21 cellular contexts compared by ENCODE assay signal in the genomic region with DNA sequence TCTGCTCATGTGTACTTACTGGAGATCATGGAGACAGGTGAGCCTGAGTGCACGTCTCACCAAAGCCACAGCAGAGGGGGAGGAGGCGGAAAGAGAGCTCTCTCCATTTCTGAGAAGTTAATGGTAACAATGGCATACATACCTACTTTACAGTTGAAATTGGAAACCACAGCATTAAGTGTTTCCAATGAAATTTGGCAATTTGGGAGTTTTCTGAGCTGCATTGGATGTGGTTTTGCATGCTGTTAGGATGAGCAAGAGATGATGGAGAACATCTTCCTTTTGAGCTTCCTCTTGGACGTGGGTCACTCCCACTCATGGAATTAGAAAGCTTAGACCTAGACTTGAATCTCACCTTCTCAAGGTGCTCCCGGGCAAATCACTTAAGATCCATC. TPM values are rescaled to one million over a fixed set of nuclear protein-coding genes. Genes with fewer than 3 reads are reported as not detected.
A peak's percentile ranks its signal among the peaks of the same experiment; 100 is the strongest.
DNase-seq lines count a peak whose midpoint lies in the region; ATAC-seq and TF ChIP-seq lines count a peak whose summit lies in the region.
"Had no signal": no experiment of that assay in that cellular context is flagged by ENCODE, and none has a peak within 500 bp of the region (broad histone marks: within the 10 kb centered on the region; RNA-seq: fewer than 3 reads in every experiment).

No MANE protein-coding gene starts in this region.

- H3K4me1 Mint-ChIP-seq in activated CD8-positive, alpha-beta memory T cell treated with anti-CD3 and anti-CD28 coated beads, Interleukin-2, amount 10 ng/mL, durations not matched to agents 7 days and 5 days, result peaks cover 30% of the 10 kb centered on the region
- peaks cover 5% of the 10 kb centered on the region for H3K4me1 Mint-ChIP-seq in central memory CD8-positive, alpha-beta T cell

- WGBS in upper lobe of left lung, 2 donors, result 67 to 68% methylated on average over 4 of the region's 4 CpGs

- intact Hi-C loops in mucosa of descending colon (cut with DNase I, micrococcal nuclease), result loop anchor here in 1 of 2 donors (10.0 kb wide), 1 partner anchor 49 kb away; no protein-coding TSS in a partner anchor

- no peaks in the 10 kb centered on the region for H3K27me3 ChIP-seq in MM.1S (replicated peaks; ENCODE audit: insufficient read depth, low read length)
- no peaks in the 10 kb centered on the region for H3K27me3 ChIP-seq in upper lobe of left lung
- H3K27me3 ChIP-seq: adrenal gland, ovary, right atrium auricular region had no signal

- TF ChIP-seq CTCF in MM.1S (IDR thresholded peaks at IDR 0.05; ENCODE audit: low read length) (no peak), mucosa of descending colon (IDR thresholded peaks at IDR 0.05) (no peak), upper lobe of left lung (IDR thresholded peaks at IDR 0.05) (no peak)

- H3K4me3 Mint-ChIP-seq in activated CD8-positive, alpha-beta memory T cell treated with anti-CD3 and anti-CD28 coated beads, Interleukin-2, amount 10 ng/mL, durations not matched to agents 7 days and 5 days, result peak overlapping the region; percentile 17
- H3K4me3 Mint-ChIP-seq in central memory CD8-positive, alpha-beta T cell, result no peak overlapping the region
- H3K4me3 Mint-ChIP-seq: memory B cell had no signal

- peaks cover 30% of the 10 kb centered on the region for H3K4me1 ChIP-seq in MM.1S (ENCODE audit: low read length)
- peaks cover 8% of the 10 kb centered on the region for H3K4me1 ChIP-seq in mucosa of descending colon (ENCODE audit: low read depth)
- peaks cover 0 to 4% (median 2%) of the 10 kb centered on the region in 4 donors for H3K4me1 ChIP-seq in upper lobe of left lung
- H3K4me1 ChIP-seq: A549, right atrium auricular region had no signal

- peak; percentile 17 for ATAC-seq in activated CD8-positive, alpha-beta memory T cell treated with anti-CD3 and anti-CD28 coated beads, Interleukin-2, amount 10 ng/mL, durations not matched to agents 7 days and 5 days
- ATAC-seq in central memory CD8-positive, alpha-beta T cell (replicated peaks; ENCODE audit: extremely low read depth, poor library complexity, severe bottlenecking), result no peak
- ATAC-seq in mucosa of descending colon, result peak; percentile 22
- ATAC-seq in GM18909 (IDR thresholded peaks at IDR 0.05; ENCODE audit: poor library complexity, unreplicated experiment), result no peak
- no peak for ATAC-seq in upper lobe of left lung (ENCODE audit: low FRiP score in 2 of 2)

- no peaks in the 10 kb centered on the region for H4K20me1 ChIP-seq in MM.1S (ENCODE audit: insufficient read depth, low read length)

- H3K27ac ChIP-seq in MM.1S (ENCODE audit: low read length), result no peak overlapping the region
- no peak overlapping the region for H3K27ac ChIP-seq in upper lobe of left lung
- H3K27ac ChIP-seq: A549, adrenal gland, ovary, right atrium auricular region had no signal

- CTCF ChIA-PET in activated CD8-positive, alpha-beta memory T cell treated with anti-CD3 and anti-CD28 coated beads, Interleukin-2, amount 10 ng/mL, durations not matched to agents 7 days and 5 days (lab: Charles Lee), result interaction anchor here (0.5 to 7.5 kb wide), 53 partner anchors 9 to 302 kb away, joined by 3 to 172 read pairs (median 4); a partner anchor contains a TSS

- TF ChIP-seq POLR2A in upper lobe of left lung (IDR thresholded peaks at IDR 0.05), result no peak

- peak overlapping the region; percentile 76 for H3K4me2 ChIP-seq in MM.1S (ENCODE audit: low read depth, low read length)
- H3K4me2 ChIP-seq: A549 had no signal

- no peaks in the 10 kb centered on the region for H3K36me3 ChIP-seq in MM.1S (replicated peaks; ENCODE audit: insufficient read depth, low read length)
- H3K36me3 ChIP-seq in mucosa of descending colon (ENCODE audit: low read depth), result no peaks in the 10 kb centered on the region
- H3K36me3 ChIP-seq in upper lobe of left lung, result no peaks in the 10 kb centered on the region
- H3K36me3 ChIP-seq: adrenal gland, ovary, right atrium auricular region had no signal

- TF ChIP-seq EP300 in upper lobe of left lung (IDR thresholded peaks at IDR 0.05), result no peak

- H3K4me3 ChIP-seq in MM.1S (ENCODE audit: low read length) (peak overlapping the region; percentile 29; the same call in 1 of the 2 replicates), mucosa of descending colon (no peak overlapping the region), upper lobe of left lung (no peak overlapping the region)
- H3K4me3 ChIP-seq: A549, adrenal gland, ovary, right atrium auricular region had no signal

- H3K9ac ChIP-seq in MM.1S (ENCODE audit: low read length), result peak overlapping the region; percentile 35; the same call in 1 of the 2 replicates

- H2AFZ ChIP-seq in MM.1S (ENCODE audit: low read length), result peak overlapping the region; percentile 74

- H3K36me3 Mint-ChIP-seq in activated CD8-positive, alpha-beta memory T cell treated with anti-CD3 and anti-CD28 coated beads, Interleukin-2, amount 10 ng/mL, durations not matched to agents 7 days and 5 days, result no peaks in the 10 kb centered on the region
- no peaks in the 10 kb centered on the region for H3K36me3 Mint-ChIP-seq in central memory CD8-positive, alpha-beta T cell (ENCODE audit: insufficient read depth)
- H3K36me3 Mint-ChIP-seq: memory B cell; naive thymus-derived CD4-positive, alpha-beta T cell had no signal

- no peaks in the 10 kb centered on the region for H3K9me2 ChIP-seq in MM.1S (replicated peaks; ENCODE audit: insufficient read depth, low read length)

- H3K9me3 ChIP-seq in MM.1S (replicated peaks; ENCODE audit: insufficient read depth, low read length) (no peaks in the 10 kb centered on the region), mucosa of descending colon (no peaks in the 10 kb centered on the region), upper lobe of left lung (no peaks in the 10 kb centered on the region)
- H3K9me3 ChIP-seq: A549, adrenal gland, ovary, right atrium auricular region had no signal

- no peaks in the 10 kb centered on the region for H3K9me3 Mint-ChIP-seq in activated CD8-positive, alpha-beta memory T cell treated with anti-CD3 and anti-CD28 coated beads, Interleukin-2, amount 10 ng/mL, durations not matched to agents 7 days and 5 days (ENCODE audit: low read depth)
- no peaks in the 10 kb centered on the region for H3K9me3 Mint-ChIP-seq in central memory CD8-positive, alpha-beta T cell
- H3K9me3 Mint-ChIP-seq: memory B cell; naive thymus-derived CD4-positive, alpha-beta T cell had no signal

- H3K79me2 ChIP-seq in MM.1S (ENCODE audit: low read length), result no peaks in the 10 kb centered on the region

- peaks cover 17% of the 10 kb centered on the region for H3F3A ChIP-seq in MM.1S (ENCODE audit: insufficient read depth, low read length)

- no peak for DNase-seq in activated CD8-positive, alpha-beta memory T cell treated with anti-CD3 and anti-CD28 coated beads, Interleukin-2, amount 10 ng/mL, durations not matched to agents 7 days and 5 days
- no peak for DNase-seq in activated CD8-positive, alpha-beta memory T cell treated with anti-CD3 and anti-CD28 coated beads, Interleukin-2, amount 50 U/mL, for 4 hours
- DNase-seq in MM.1S (peak; percentile 47), mucosa of descending colon (no peak), upper lobe of left lung (no peak)
- DNase-seq in central memory CD8-positive, alpha-beta T cell (ENCODE audit: low spot score in 2 of 2), result no peak
- no peak for DNase-seq in stimulated activated CD4-positive, alpha-beta T cell treated with anti-CD3 and anti-CD28 coated beads, Interleukin-4, amount 100 ng/mL, for 24 hours
- DNase-seq: kidney glomerular epithelial cell, NCI-H1105 treated with DMSO at 0.1 percent for 48 hours, NCI-H2081 treated with DMSO at 0.1 percent for 48 hours, ovary had no signal

- no peaks in the 10 kb centered on the region for H3K27me3 Mint-ChIP-seq in activated CD8-positive, alpha-beta memory T cell treated with anti-CD3 and anti-CD28 coated beads, Interleukin-2, amount 10 ng/mL, durations not matched to agents 7 days and 5 days
- H3K27me3 Mint-ChIP-seq in central memory CD8-positive, alpha-beta T cell, result no peaks in the 10 kb centered on the region
- H3K27me3 Mint-ChIP-seq: memory B cell; naive thymus-derived CD4-positive, alpha-beta T cell had no signal

- peak overlapping the region; percentile 48 for H3K27ac Mint-ChIP-seq in activated CD8-positive, alpha-beta memory T cell treated with anti-CD3 and anti-CD28 coated beads, Interleukin-2, amount 10 ng/mL, durations not matched to agents 7 days and 5 days
- peak overlapping the region; percentile 80 for H3K27ac Mint-ChIP-seq in central memory CD8-positive, alpha-beta T cell (ENCODE audit: low read depth)
- H3K27ac Mint-ChIP-seq: memory B cell had no signal

RNA-seq across cellular contexts. Expression of a gene that starts 25.5 kb away (rescaled TPM):
- total RNA-seq in activated CD8-positive, alpha-beta memory T cell treated with anti-CD3 and anti-CD28 coated beads, Interleukin-2, amount 10 ng/mL, durations not matched to agents 7 days and 5 days, result not detected
- total RNA-seq in mucosa of descending colon (under 1 TPM in 2 of 3 donors, not detected in 1; 0.67 to 0.82 TPM), upper lobe of left lung (under 1 TPM in 1 of 6 donors, not detected in 5; 0.37 TPM)
- total RNA-seq: adrenal gland; bronchial epithelial cell; endothelial cell of umbilical vein; frontal cortex; naive thymus-derived CD4-positive, alpha-beta T cell; NCI-H460; ovary; right atrium auricular region had no signal

RNA-seq across cellular contexts. Expression of a gene that starts 48.9 kb away (rescaled TPM):
- total RNA-seq in activated CD8-positive, alpha-beta memory T cell treated with anti-CD3 and anti-CD28 coated beads, Interleukin-2, amount 10 ng/mL, durations not matched to agents 7 days and 5 days, result under 1 TPM in 1 of 2 experiments, not detected in 1; 0.14 TPM
- total RNA-seq in mucosa of descending colon (1 to 10 TPM; 2.1 to 6.4 (median 4.2) TPM), upper lobe of left lung (10 to 100 TPM in 3 of 6 donors, 1 to 10 TPM in 2, under 1 TPM in 1; 0.59 to 27.4 (median 9.6) TPM)
- total RNA-seq: endothelial cell of umbilical vein had no signal

Comparison
In these comparisons a context has a peak if more than half of its experiments do, and no peak if none do; other contexts are left out.
1. ATAC-seq: peak in activated CD8-positive, alpha-beta memory T cell treated with anti-CD3 and anti-CD28 coated beads, Interleukin-2, amount 10 ng/mL, durations not matched to agents 7 days and 5 days (single experiment) and mucosa of descending colon (single experiment); none in central memory CD8-positive, alpha-beta T cell (single experiment), GM18909 (single experiment) and upper lobe of left lung (0 of 2).